In genomic region chr16:1054660-1055556, GRCh38 we compare ENCODE assay signal across 8 cellular contexts. TPM values are rescaled to one million over a fixed set of nuclear protein-coding genes. Genes with fewer than 3 reads are reported as not detected.
A peak's percentile ranks its signal among the peaks of the same experiment; 100 is the strongest.
DNase-seq lines count a peak whose midpoint lies in the region; ATAC-seq, FAIRE-seq and TF ChIP-seq lines count a peak whose summit lies in the region.

No MANE protein-coding gene starts in this region.

- no peak for DNase-seq in GM12864 (ENCODE audit: low read depth)
- DNase-seq in RWPE2 (ENCODE audit: low spot score): no peak
- peak; percentile 1 for DNase-seq in bronchial epithelial cell (ENCODE audit: low read depth)
- DNase-seq in left colon: peak in 1 of 2 donors; percentile 71
- DNase-seq in stimulated activated CD8-positive, alpha-beta memory T cell treated with anti-CD3 and anti-CD28 coated beads, Interleukin-7, amount 100 ng/mL, for 24 hours (ENCODE audit: low read depth): peak; percentile 17
- DNase-seq in activated T-helper 2 cell treated with anti-CD3 and anti-CD28 coated beads, Interferon-gamma antibody, Interleukin-2, Interleukin-4, amounts not matched to agents 10 μg/mL and 5 μg/mL and 100 μg/mL, durations not matched to agents 14 hours and 24 hours and 36 hours (ENCODE audit: low spot score): no peak

- no peak overlapping the region for H3K4me3 ChIP-seq in GM12864 (ENCODE audit: low read depth, low read length)
- H3K4me3 ChIP-seq in RWPE2 (ENCODE audit: severe bottlenecking): no peak overlapping the region
- H3K4me3 ChIP-seq in bronchial epithelial cell (ENCODE audit: low read depth, low read length): no peak overlapping the region

- no peak overlapping the region for H3K27ac ChIP-seq in 22Rv1
- no peak overlapping the region for H3K27ac ChIP-seq in RWPE2 (ENCODE audit: poor library complexity, severe bottlenecking)

- H3K4me3 Mint-ChIP-seq in activated T-helper 2 cell treated with anti-CD3 and anti-CD28 coated beads, Interferon-gamma antibody, Interleukin-2, Interleukin-4, amounts not matched to agents 10 μg/mL and 5 μg/mL and 100 μg/mL, durations not matched to agents 14 hours and 24 hours and 36 hours (ENCODE audit: low read depth): no peak overlapping the region

- H3K9me3 Mint-ChIP-seq in activated T-helper 2 cell treated with anti-CD3 and anti-CD28 coated beads, Interferon-gamma antibody, Interleukin-2, Interleukin-4, amounts not matched to agents 10 μg/mL and 5 μg/mL and 100 μg/mL, durations not matched to agents 14 hours and 24 hours and 36 hours: peaks cover 5% of the 10 kb centered on the region

- H3K4me1 ChIP-seq in RWPE2 (ENCODE audit: insufficient read depth, poor library complexity, severe bottlenecking): no peaks in the 10 kb centered on the region

- intact Hi-C loops in left colon (cut with DNase I, micrococcal nuclease): loop anchor here (5.0 to 10.0 kb wide), 2 partner anchors 240 to 243 kb away; no protein-coding TSS in a partner anchor
- intact Hi-C loops in activated T-helper 2 cell treated with anti-CD3 and anti-CD28 coated beads, Interferon-gamma antibody, Interleukin-2, Interleukin-4, amounts not matched to agents 10 μg/mL and 5 μg/mL and 100 μg/mL, durations not matched to agents 14 hours and 24 hours and 36 hours (cut with micrococcal nuclease): no loop called here

- H3K36me3 ChIP-seq in RWPE2 (ENCODE audit: low read depth): no peaks in the 10 kb centered on the region
- H3K36me3 ChIP-seq in bronchial epithelial cell (ENCODE audit: control insufficient read depth, insufficient read depth, low read length): no peaks in the 10 kb centered on the region

- no peaks in the 10 kb centered on the region for H3K27me3 Mint-ChIP-seq in activated T-helper 2 cell treated with anti-CD3 and anti-CD28 coated beads, Interferon-gamma antibody, Interleukin-2, Interleukin-4, amounts not matched to agents 10 μg/mL and 5 μg/mL and 100 μg/mL, durations not matched to agents 14 hours and 24 hours and 36 hours (ENCODE audit: low read depth)

- no peaks in the 10 kb centered on the region for H3K9me3 ChIP-seq in RWPE2 (ENCODE audit: severe bottlenecking)

- H3K4me1 Mint-ChIP-seq in activated T-helper 2 cell treated with anti-CD3 and anti-CD28 coated beads, Interferon-gamma antibody, Interleukin-2, Interleukin-4, amounts not matched to agents 10 μg/mL and 5 μg/mL and 100 μg/mL, durations not matched to agents 14 hours and 24 hours and 36 hours (ENCODE audit: low read depth): no peaks in the 10 kb centered on the region

- FAIRE-seq in bronchial epithelial cell (lab: Jason Lieb, UNC): no peak

- no peaks in the 10 kb centered on the region for H3K36me3 Mint-ChIP-seq in activated T-helper 2 cell treated with anti-CD3 and anti-CD28 coated beads, Interferon-gamma antibody, Interleukin-2, Interleukin-4, amounts not matched to agents 10 μg/mL and 5 μg/mL and 100 μg/mL, durations not matched to agents 14 hours and 24 hours and 36 hours (ENCODE audit: low read depth)

- ATAC-seq in RWPE2 (ENCODE audit: low read depth) (peak; percentile 43; the same call in 2 of the 3 replicates), left colon (peak; percentile 85), GM18519 (IDR thresholded peaks at IDR 0.05; ENCODE audit: low FRiP score, unreplicated experiment) (no peak)

- H3K27ac Mint-ChIP-seq in activated T-helper 2 cell treated with anti-CD3 and anti-CD28 coated beads, Interferon-gamma antibody, Interleukin-2, Interleukin-4, amounts not matched to agents 10 μg/mL and 5 μg/mL and 100 μg/mL, durations not matched to agents 14 hours and 24 hours and 36 hours: no peak overlapping the region

- H3K27me3 ChIP-seq in RWPE2 (ENCODE audit: insufficient read depth, poor library complexity, severe bottlenecking) (no peaks in the 10 kb centered on the region), bronchial epithelial cell (ENCODE audit: control insufficient read depth, insufficient read depth, low read length) (no peaks in the 10 kb centered on the region)

- TF ChIP-seq CTCF in 22Rv1 (IDR thresholded peaks at IDR 0.05): peak; percentile 86
- peak; percentile 57 for TF ChIP-seq CTCF in GM12864 (IDR thresholded peaks at IDR 0.05; ENCODE audit: low read depth, low read length, missing control alignments)
- TF ChIP-seq CTCF in RWPE2 (IDR thresholded peaks at IDR 0.05; ENCODE audit: poor library complexity, severe bottlenecking): peak; percentile 73
- TF ChIP-seq CTCF in bronchial epithelial cell (IDR thresholded peaks at IDR 0.05; ENCODE audit: insufficient read depth, low read length, severe bottlenecking): peak; percentile 60

RNA-seq across cellular contexts. Expression of gene SSTR5, which starts 17.6 kb away (rescaled TPM):
- total RNA-seq in bronchial epithelial cell: not detected in 2 replicates
- total RNA-seq in left colon: under 1 TPM in 1 of 2 donors, not detected in 1; 0.25 TPM
- not detected in 2 replicates for total RNA-seq in activated T-helper 2 cell treated with anti-CD3 and anti-CD28 coated beads, Interferon-gamma antibody, Interleukin-2, Interleukin-4, amounts not matched to agents 10 μg/mL and 5 μg/mL and 100 μg/mL, durations not matched to agents 14 hours and 24 hours and 36 hours

RNA-seq across cellular contexts. Expression of gene C1QTNF8, which starts 41.1 kb away (rescaled TPM):
- total RNA-seq in bronchial epithelial cell (not detected in 2 replicates), left colon (not detected)
- not detected in 2 replicates for total RNA-seq in activated T-helper 2 cell treated with anti-CD3 and anti-CD28 coated beads, Interferon-gamma antibody, Interleukin-2, Interleukin-4, amounts not matched to agents 10 μg/mL and 5 μg/mL and 100 μg/mL, durations not matched to agents 14 hours and 24 hours and 36 hours

Comparison
In these comparisons a context has a peak if more than half of its experiments do, and no peak if none do; other contexts are left out.
1. DNase-seq: peak in bronchial epithelial cell (single experiment) and stimulated activated CD8-positive, alpha-beta memory T cell treated with anti-CD3 and anti-CD28 coated beads, Interleukin-7, amount 100 ng/mL, for 24 hours (single experiment); none in GM12864 (single experiment), RWPE2 (single experiment) and activated T-helper 2 cell treated with anti-CD3 and anti-CD28 coated beads, Interferon-gamma antibody, Interleukin-2, Interleukin-4, amounts not matched to agents 10 μg/mL and 5 μg/mL and 100 μg/mL, durations not matched to agents 14 hours and 24 hours and 36 hours (single experiment).
2. Peak in every context shown above with its lines, with median percentiles within 50 percentile points of each other: CTCF ChIP-seq.